ENCODE assay signal across 24 cellular contexts in genomic region chr7:114153700-114154099, GRCh38.
"Had no signal": no experiment of that assay in that cellular context is flagged by ENCODE, and none has a peak within 500 bp of the region (broad histone marks: within the 10 kb centered on the region; RNA-seq: fewer than 3 reads in every experiment).

No MANE protein-coding gene starts in this region.

- H3K36me3 ChIP-seq: MG63 had no signal

- ATAC-seq: HepG2 had no signal

- H3K4me3 ChIP-seq: MG63 had no signal

- H3K9me2 ChIP-seq: SK-N-SH had no signal

- H3K27ac ChIP-seq: HL-60 had no signal

- H3K9ac ChIP-seq: SK-N-SH had no signal

- H3K9me3 ChIP-seq: MG63, SK-N-SH had no signal

- H3K4me2 ChIP-seq: SK-N-SH had no signal

- H3K27me3 ChIP-seq: MG63 had no signal

- DNase-seq: IMR-90, Karpas-422, KG1, MG63, NCI-H1092, NCI-H1105 treated with DMSO at 0.1 percent for 48 hours, NCI-H1417 treated with DMSO at 0.1 percent for 48 hours, NCI-H146, NCI-H1694 treated with DMSO at 0.1 percent for 48 hours, NCI-H1930, NCI-H2081, NCI-H2107, NCI-H2171 treated with DMSO at 0.1 percent for 48 hours, NCI-H345, NCI-H446 treated with DMSO at 0.1 percent for 48 hours, NCI-H510A treated with DMSO at 0.1 percent for 48 hours, NCI-H526, Right ventricle myocardium superior, RPMI8226, SIG-M5, SK-N-SH, SW 1271 had no signal
